In genomic region chr1:29461115-29461739, GRCh38 we compare ENCODE assay signal across 19 cellular contexts.
"Had no signal": no experiment of that assay in that cellular context is flagged by ENCODE, and none has a peak within 500 bp of the region (broad histone marks: within the 10 kb centered on the region; RNA-seq: fewer than 3 reads in every experiment).

No MANE protein-coding gene starts in this region.

- H3K9me3 ChIP-seq: body of pancreas, gastrocnemius medialis had no signal

- ATAC-seq: activated naive CD8-positive, alpha-beta T cell treated with anti-CD3 and anti-CD28 coated beads, Interleukin-2, amount 50 U/mL, for 24 hours; activated T-cell treated with anti-CD3 and anti-CD28 coated beads, Interleukin-2, amount 50 U/mL, for 72 hours; body of pancreas; gastrocnemius medialis; T-helper 17 cell had no signal

- H3K4me1 ChIP-seq: body of pancreas, esophagus muscularis mucosa, gastrocnemius medialis, tibial nerve had no signal

- H3K4me3 ChIP-seq: body of pancreas, cardiac muscle cell, esophagus muscularis mucosa, gastrocnemius medialis, tibial nerve had no signal

- H3K27ac Mint-ChIP-seq: activated CD4-positive, alpha-beta memory T cell treated with anti-CD3 and anti-CD28 coated beads for 36 hours; activated naive CD8-positive, alpha-beta T cell treated with anti-CD3 and anti-CD28 coated beads, Interleukin-2, amount 50 U/mL, for 24 hours; activated T-cell treated with anti-CD3 and anti-CD28 coated beads, Interleukin-2, amount 50 U/mL, for 72 hours; stimulated activated naive CD8-positive, alpha-beta T cell treated with anti-CD3 and anti-CD28 coated beads, Interleukin-15, Interleukin-2, amounts not matched to agents 100 ng/mL and 50 ng/mL, for 24 hours; T-helper 17 cell had no signal

- H3K4me3 Mint-ChIP-seq: activated CD4-positive, alpha-beta memory T cell treated with anti-CD3 and anti-CD28 coated beads for 36 hours; activated naive CD8-positive, alpha-beta T cell treated with anti-CD3 and anti-CD28 coated beads, Interleukin-2, amount 50 U/mL, for 24 hours; activated T-cell treated with anti-CD3 and anti-CD28 coated beads, Interleukin-2, amount 50 U/mL, for 72 hours; nephron progenitor cell; stimulated activated naive CD8-positive, alpha-beta T cell treated with anti-CD3 and anti-CD28 coated beads, Interleukin-15, Interleukin-2, amounts not matched to agents 100 ng/mL and 50 ng/mL, for 24 hours; T-helper 17 cell had no signal

- H3K4me1 Mint-ChIP-seq: activated naive CD8-positive, alpha-beta T cell treated with anti-CD3 and anti-CD28 coated beads, Interleukin-2, amount 50 U/mL, for 24 hours; T-helper 17 cell had no signal

- DNase-seq: activated CD4-positive, alpha-beta memory T cell treated with anti-CD3 and anti-CD28 coated beads for 36 hours; activated CD4-positive, alpha-beta T cell treated with anti-CD3 and anti-CD28 coated beads for 48 hours; activated gamma-delta T cell; activated naive CD4-positive, alpha-beta T cell treated with anti-CD3 and anti-CD28 coated beads, Interleukin-2, amount 50 U/mL, for 16 hours; activated naive CD8-positive, alpha-beta T cell treated with anti-CD3 and anti-CD28 coated beads, Interleukin-2, amount 50 U/mL, for 24 hours; activated T-cell treated with anti-CD3 and anti-CD28 coated beads, Interleukin-2, amount 50 U/mL, for 72 hours; anterior cingulate cortex; body of pancreas; effector memory CD4-positive, alpha-beta T cell; gastrocnemius medialis; hypothalamus; nephron progenitor cell; occipital lobe; stimulated activated CD4-positive, alpha-beta T cell treated with anti-CD3 and anti-CD28 coated beads, Interleukin-4, amount 100 ng/mL, for 24 hours; T-helper 17 cell had no signal

- H3K36me3 Mint-ChIP-seq: activated CD4-positive, alpha-beta memory T cell treated with anti-CD3 and anti-CD28 coated beads for 36 hours had no signal

- H3K27ac ChIP-seq: body of pancreas, cardiac muscle cell, esophagus muscularis mucosa, gastrocnemius medialis, tibial nerve had no signal

- H3K36me3 ChIP-seq: cardiac muscle cell, esophagus muscularis mucosa, gastrocnemius medialis, tibial nerve had no signal

- H3K27me3 ChIP-seq: body of pancreas, cardiac muscle cell had no signal

- H3K27me3 Mint-ChIP-seq: activated naive CD8-positive, alpha-beta T cell treated with anti-CD3 and anti-CD28 coated beads, Interleukin-2, amount 50 U/mL, for 24 hours; stimulated activated naive CD8-positive, alpha-beta T cell treated with anti-CD3 and anti-CD28 coated beads, Interleukin-15, Interleukin-2, amounts not matched to agents 100 ng/mL and 50 ng/mL, for 24 hours had no signal
